35 cellular contexts compared by ENCODE assay signal in genomic region chr5:23877847-23878246, GRCh38.
"Had no signal": no experiment of that assay in that cellular context is flagged by ENCODE, and none has a peak within 500 bp of the region (broad histone marks: within the 10 kb centered on the region; RNA-seq: fewer than 3 reads in every experiment).

No MANE protein-coding gene starts in this region.

- H3K4me2 ChIP-seq: KMS-11 had no signal

- DNase-seq: Karpas-422, Kasumi-1, MG63, MM.1S, MV-4-11, NCI-H1048, NCI-H1092, NCI-H1092 treated with DMSO at 0.1 percent for 48 hours, NCI-H1105, NCI-H1105 treated with DMSO at 0.1 percent for 48 hours, NCI-H1417, NCI-H1417 treated with DMSO at 0.1 percent for 48 hours, NCI-H1436, NCI-H1436 treated with DMSO at 0.1 percent for 48 hours, NCI-H146, NCI-H1694, NCI-H1694 treated with DMSO at 0.1 percent for 48 hours, NCI-H187, NCI-H187 treated with DMSO at 0.1 percent for 48 hours, NCI-H1930, NCI-H2029, NCI-H2029 treated with DMSO at 0.1 percent for 48 hours, NCI-H2081, NCI-H2081 treated with DMSO at 0.1 percent for 48 hours, NCI-H2107, NCI-H2171, NCI-H2171 treated with DMSO at 0.1 percent for 48 hours, NCI-H2227 treated with DMSO at 0.1 percent for 48 hours, NCI-H226, NCI-H345, NCI-H446, NCI-H446 treated with DMSO at 0.1 percent for 48 hours, NCI-H510A, NCI-H510A treated with DMSO at 0.1 percent for 48 hours had no signal

- H3K9me3 ChIP-seq: MG63 had no signal

- H3K27ac ChIP-seq: KMS-11 had no signal

- H3K9ac ChIP-seq: KMS-11 had no signal

- H3K36me3 ChIP-seq: MG63 had no signal

- H3K27me3 ChIP-seq: MG63 had no signal

- H3K4me3 ChIP-seq: MG63 had no signal
